31 cellular contexts compared by ENCODE assay signal in the genomic region with DNA sequence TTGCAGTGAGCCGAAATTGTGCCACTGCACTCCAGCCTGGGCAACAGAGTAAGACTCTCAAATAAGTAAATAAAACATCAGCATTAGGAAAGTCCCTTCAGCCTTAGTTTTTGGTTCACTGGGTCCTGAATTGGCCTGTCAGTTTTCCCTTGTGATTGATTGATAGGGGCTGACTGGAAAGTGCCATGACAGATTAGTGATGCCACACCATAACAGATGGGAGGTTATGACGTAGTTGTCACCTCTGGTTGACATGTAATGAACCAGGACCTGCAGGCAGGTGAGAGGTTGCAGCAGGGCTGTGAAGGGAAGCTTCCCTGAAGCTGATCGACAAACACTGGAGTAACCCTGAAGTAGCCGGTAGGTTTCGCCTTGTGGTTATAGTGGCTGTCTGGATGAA. TPM values are rescaled to one million over a fixed set of nuclear protein-coding genes. Genes with fewer than 3 reads are reported as not detected.
"Had no signal": no experiment of that assay in that cellular context is flagged by ENCODE, and none has a peak within 500 bp of the region (broad histone marks: within the 10 kb centered on the region; RNA-seq: fewer than 3 reads in every experiment).

No MANE protein-coding gene starts in this region.

- H3K4me3 ChIP-seq: neural progenitor cell, pancreas, psoas muscle, skin epidermis, smooth muscle cell, spleen, suprapubic skin, testis, tibial artery, transverse colon, upper lobe of right lung, uterus had no signal

- H3K4me2 ChIP-seq: neural progenitor cell, smooth muscle cell had no signal

- H3K4me1 Mint-ChIP-seq: naive B cell; natural killer cell; nephron; neural progenitor cell; stimulated activated memory B cell treated with anti-CD40 and anti-IgM and Interleukin-4, amounts not matched to agents 10 μg/mL and 1 μg/mL and 100 μg/mL, for 72 hours; stimulated activated naive CD8-positive, alpha-beta T cell treated with anti-CD3 and anti-CD28 coated beads, Interleukin-15, amount 100 ng/mL, for 72 hours had no signal

- ATAC-seq: natural killer cell; pancreas; psoas muscle; right cardiac atrium; sciatic nerve; stimulated activated memory B cell treated with anti-CD40 and anti-IgM and Interleukin-4, amounts not matched to agents 10 μg/mL and 1 μg/mL and 100 μg/mL, for 72 hours; stimulated activated naive CD8-positive, alpha-beta T cell treated with anti-CD3 and anti-CD28 coated beads, Interleukin-15, amount 100 ng/mL, for 72 hours; stimulated activated naive CD8-positive, alpha-beta T cell treated with anti-CD3 and anti-CD28 coated beads, Interleukin-15, Interleukin-2, amounts not matched to agents 100 U/mL and 50 U/mL, for 24 hours; upper lobe of right lung had no signal

- H3K9ac ChIP-seq: neural progenitor cell had no signal

- H3K9me3 Mint-ChIP-seq: naive B cell; natural killer cell; nephron; neural progenitor cell; stimulated activated memory B cell treated with anti-CD40 and anti-IgM and Interleukin-4, amounts not matched to agents 10 μg/mL and 1 μg/mL and 100 μg/mL, for 72 hours; stimulated activated naive CD8-positive, alpha-beta T cell treated with anti-CD3 and anti-CD28 coated beads, Interleukin-15, amount 100 ng/mL, for 72 hours; type B pancreatic cell had no signal

- H3K27ac ChIP-seq: neural progenitor cell, pancreas, psoas muscle, skin epidermis, spleen, suprapubic skin, testis, tibial artery, transverse colon, upper lobe of right lung, uterus had no signal

- H3K27me3 ChIP-seq: neural progenitor cell, pancreas, spleen, suprapubic skin, testis, tibial artery, transverse colon, upper lobe of right lung, uterus had no signal

- H3K9me3 ChIP-seq: pancreas, psoas muscle, spleen, suprapubic skin, testis, tibial artery, transverse colon, upper lobe of right lung, uterus had no signal

- H3K4me1 ChIP-seq: neural progenitor cell, pancreas, psoas muscle, spleen, suprapubic skin, testis, tibial artery, transverse colon, upper lobe of right lung, uterus had no signal

- H2AFZ ChIP-seq: neural progenitor cell had no signal

- H3K27me3 Mint-ChIP-seq: progenitor cell of endocrine pancreas; stimulated activated memory B cell treated with anti-CD40 and anti-IgM and Interleukin-4, amounts not matched to agents 10 μg/mL and 1 μg/mL and 100 μg/mL, for 72 hours; stimulated activated naive CD8-positive, alpha-beta T cell treated with anti-CD3 and anti-CD28 coated beads, Interleukin-15, amount 100 ng/mL, for 72 hours; type B pancreatic cell had no signal

- DNase-seq: naive B cell; natural killer cell; occipital lobe; pancreas; psoas muscle; right cardiac atrium; spleen; stimulated activated CD4-positive, alpha-beta T cell treated with anti-CD3 and anti-CD28 coated beads, Interleukin-12 subunit alpha, Interleukin-12 subunit beta, amount 100 ng/mL, for 4 hours; stimulated activated CD4-positive, alpha-beta T cell treated with anti-CD3 and anti-CD28 coated beads, Interleukin-1b, Interleukin-23, amount 100 ng/mL, for 48 hours; stimulated activated CD4-positive, alpha-beta T cell treated with anti-CD3 and anti-CD28 coated beads, Interleukin-4, amount 100 ng/mL, for 1 hour; stimulated activated CD4-positive, alpha-beta T cell treated with anti-CD3 and anti-CD28 coated beads, Interleukin-4, amount 100 ng/mL, for 4 hours; stimulated activated CD8-positive, alpha-beta memory T cell treated with anti-CD3 and anti-CD28 coated beads, Interleukin-4, amount 100 ng/mL, for 48 hours; stimulated activated naive CD4-positive, alpha-beta T cell; stimulated activated naive CD8-positive, alpha-beta T cell treated with anti-CD3 and anti-CD28 coated beads, Interleukin-15, amount 100 ng/mL, for 72 hours; stimulated activated naive CD8-positive, alpha-beta T cell treated with anti-CD3 and anti-CD28 coated beads, Interleukin-15, Interleukin-2, amounts not matched to agents 100 U/mL and 50 U/mL, for 24 hours; substantia nigra; testis; tibial artery; transverse colon; upper lobe of right lung; uterus had no signal

- FAIRE-seq: pancreas had no signal

- H3K36me3 Mint-ChIP-seq: naive B cell; natural killer cell; neural progenitor cell; stimulated activated memory B cell treated with anti-CD40 and anti-IgM and Interleukin-4, amounts not matched to agents 10 μg/mL and 1 μg/mL and 100 μg/mL, for 72 hours had no signal

- H3K4me3 Mint-ChIP-seq: naive B cell; natural killer cell; nephron; neural progenitor cell; stimulated activated memory B cell treated with anti-CD40 and anti-IgM and Interleukin-4, amounts not matched to agents 10 μg/mL and 1 μg/mL and 100 μg/mL, for 72 hours; stimulated activated naive CD8-positive, alpha-beta T cell treated with anti-CD3 and anti-CD28 coated beads, Interleukin-15, amount 100 ng/mL, for 72 hours; type B pancreatic cell had no signal

- H3K27ac Mint-ChIP-seq: naive B cell; natural killer cell; nephron; neural progenitor cell; progenitor cell of endocrine pancreas; stimulated activated memory B cell treated with anti-CD40 and anti-IgM and Interleukin-4, amounts not matched to agents 10 μg/mL and 1 μg/mL and 100 μg/mL, for 72 hours; stimulated activated naive CD8-positive, alpha-beta T cell treated with anti-CD3 and anti-CD28 coated beads, Interleukin-15, amount 100 ng/mL, for 72 hours; type B pancreatic cell had no signal

- H3K36me3 ChIP-seq: neural progenitor cell, pancreas, transverse colon, upper lobe of right lung, uterus had no signal

RNA-seq across cellular contexts. Expression of a gene that starts 41.8 kb away (rescaled TPM):
- total RNA-seq: psoas muscle had no signal

RNA-seq across cellular contexts. Expression of a gene that starts 50.2 kb away (rescaled TPM):
- total RNA-seq: osteocyte, right cardiac atrium had no signal
